30 cellular contexts compared by ENCODE assay signal in the genomic region with DNA sequence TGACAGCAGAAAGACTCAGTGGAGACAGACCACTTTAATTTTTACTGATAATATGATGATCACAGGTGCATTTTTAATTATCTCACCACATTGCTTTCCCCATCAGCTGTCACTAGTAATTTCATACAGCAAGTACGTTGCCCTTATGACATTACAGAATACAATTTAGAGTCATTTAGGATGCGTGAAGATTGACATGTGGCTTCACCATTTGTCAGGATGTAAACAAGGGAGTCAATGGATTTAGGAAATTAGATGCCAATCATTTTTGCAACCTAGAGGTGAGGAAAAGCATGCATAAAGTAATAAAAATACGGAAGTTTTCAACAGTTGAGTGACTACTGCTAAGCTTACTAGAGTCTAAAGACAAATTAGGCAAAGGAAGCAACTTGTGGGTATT.
"Had no signal": no experiment of that assay in that cellular context is flagged by ENCODE, and none has a peak within 500 bp of the region (broad histone marks: within the 10 kb centered on the region; RNA-seq: fewer than 3 reads in every experiment).

No MANE protein-coding gene starts in this region.

- H3K27me3 Mint-ChIP-seq: naive thymus-derived CD4-positive, alpha-beta T cell; progenitor cell of endocrine pancreas; stimulated activated memory B cell treated with anti-CD40 and anti-IgM and Interleukin-4, amounts not matched to agents 10 μg/mL and 1 μg/mL and 100 μg/mL, for 72 hours; stimulated activated naive CD8-positive, alpha-beta T cell treated with anti-CD3 and anti-CD28 coated beads, Interleukin-15, amount 100 ng/mL, for 72 hours; type B pancreatic cell had no signal

- H3K79me2 ChIP-seq: parathyroid adenoma had no signal

- H3K4me3 ChIP-seq: ovary, psoas muscle, right lobe of liver, sigmoid colon, suprapubic skin, testis, tibial artery, transverse colon, upper lobe of right lung, uterus had no signal

- H2AFZ ChIP-seq: parathyroid adenoma had no signal

- H3K27ac ChIP-seq: ovary, parathyroid adenoma, psoas muscle, right lobe of liver, sigmoid colon, suprapubic skin, testis, tibial artery, transverse colon, upper lobe of right lung, uterus had no signal

- ATAC-seq: naive thymus-derived CD4-positive, alpha-beta T cell; natural killer cell; psoas muscle; right cardiac atrium; right lobe of liver; stimulated activated memory B cell treated with anti-CD40 and anti-IgM and Interleukin-4, amounts not matched to agents 10 μg/mL and 1 μg/mL and 100 μg/mL, for 72 hours; stimulated activated naive CD8-positive, alpha-beta T cell treated with anti-CD3 and anti-CD28 coated beads, Interleukin-15, amount 100 ng/mL, for 72 hours; stimulated activated naive CD8-positive, alpha-beta T cell treated with anti-CD3 and anti-CD28 coated beads, Interleukin-15, Interleukin-2, amounts not matched to agents 100 U/mL and 50 U/mL, for 24 hours; upper lobe of right lung had no signal

- H3K4me1 Mint-ChIP-seq: naive thymus-derived CD4-positive, alpha-beta T cell; natural killer cell; nephron; stimulated activated memory B cell treated with anti-CD40 and anti-IgM and Interleukin-4, amounts not matched to agents 10 μg/mL and 1 μg/mL and 100 μg/mL, for 72 hours; stimulated activated naive CD8-positive, alpha-beta T cell treated with anti-CD3 and anti-CD28 coated beads, Interleukin-15, amount 100 ng/mL, for 72 hours had no signal

- H3K36me3 ChIP-seq: ovary, right lobe of liver, sigmoid colon, suprapubic skin, tibial artery, transverse colon, upper lobe of right lung, uterus had no signal

- DNase-seq: naive thymus-derived CD4-positive, alpha-beta T cell; natural killer cell; occipital lobe; ovary; posterior cingulate gyrus; psoas muscle; right cardiac atrium; right lobe of liver; sigmoid colon; small intestine; stimulated activated CD4-positive, alpha-beta T cell treated with anti-CD3 and anti-CD28 coated beads, Interleukin-15, amount 100 ng/mL, for 24 hours; stimulated activated CD4-positive, alpha-beta T cell treated with anti-CD3 and anti-CD28 coated beads, Interleukin-2, amount 100 ng/mL, for 24 hours; stimulated activated CD4-positive, alpha-beta T cell treated with anti-CD3 and anti-CD28 coated beads, Interleukin-2, amount 100 ng/mL, for 48 hours; stimulated activated CD4-positive, alpha-beta T cell treated with anti-CD3 and anti-CD28 coated beads, Interleukin-4, amount 100 ng/mL, for 24 hours; stimulated activated naive CD4-positive, alpha-beta T cell; stimulated activated naive CD8-positive, alpha-beta T cell treated with anti-CD3 and anti-CD28 coated beads, Interleukin-15, amount 100 ng/mL, for 72 hours; stimulated activated naive CD8-positive, alpha-beta T cell treated with anti-CD3 and anti-CD28 coated beads, Interleukin-15, Interleukin-2, amounts not matched to agents 100 U/mL and 50 U/mL, for 24 hours; substantia nigra; testis; tibial artery; transverse colon; upper lobe of right lung; uterus had no signal

- H3K4me1 ChIP-seq: parathyroid adenoma, psoas muscle, right lobe of liver, sigmoid colon, suprapubic skin, testis, tibial artery, transverse colon, upper lobe of right lung, uterus had no signal

- H3K4me3 Mint-ChIP-seq: naive thymus-derived CD4-positive, alpha-beta T cell; natural killer cell; nephron; neural crest cell; stimulated activated memory B cell treated with anti-CD40 and anti-IgM and Interleukin-4, amounts not matched to agents 10 μg/mL and 1 μg/mL and 100 μg/mL, for 72 hours; stimulated activated naive CD8-positive, alpha-beta T cell treated with anti-CD3 and anti-CD28 coated beads, Interleukin-15, amount 100 ng/mL, for 72 hours; type B pancreatic cell had no signal

- H3K27me3 ChIP-seq: ovary, right lobe of liver, sigmoid colon, suprapubic skin, testis, tibial artery, transverse colon, upper lobe of right lung, uterus had no signal

- H3K9me3 Mint-ChIP-seq: nephron; neural crest cell; stimulated activated memory B cell treated with anti-CD40 and anti-IgM and Interleukin-4, amounts not matched to agents 10 μg/mL and 1 μg/mL and 100 μg/mL, for 72 hours; type B pancreatic cell had no signal

- H3K9ac ChIP-seq: parathyroid adenoma had no signal

- H3K9me3 ChIP-seq: ovary, psoas muscle, right lobe of liver, sigmoid colon, suprapubic skin, testis, tibial artery, transverse colon, upper lobe of right lung, uterus had no signal

- H3K27ac Mint-ChIP-seq: naive thymus-derived CD4-positive, alpha-beta T cell; natural killer cell; nephron; progenitor cell of endocrine pancreas; stimulated activated memory B cell treated with anti-CD40 and anti-IgM and Interleukin-4, amounts not matched to agents 10 μg/mL and 1 μg/mL and 100 μg/mL, for 72 hours; stimulated activated naive CD8-positive, alpha-beta T cell treated with anti-CD3 and anti-CD28 coated beads, Interleukin-15, amount 100 ng/mL, for 72 hours; type B pancreatic cell had no signal

- H3K36me3 Mint-ChIP-seq: natural killer cell; stimulated activated memory B cell treated with anti-CD40 and anti-IgM and Interleukin-4, amounts not matched to agents 10 μg/mL and 1 μg/mL and 100 μg/mL, for 72 hours; type B pancreatic cell had no signal
